In the genomic region with DNA sequence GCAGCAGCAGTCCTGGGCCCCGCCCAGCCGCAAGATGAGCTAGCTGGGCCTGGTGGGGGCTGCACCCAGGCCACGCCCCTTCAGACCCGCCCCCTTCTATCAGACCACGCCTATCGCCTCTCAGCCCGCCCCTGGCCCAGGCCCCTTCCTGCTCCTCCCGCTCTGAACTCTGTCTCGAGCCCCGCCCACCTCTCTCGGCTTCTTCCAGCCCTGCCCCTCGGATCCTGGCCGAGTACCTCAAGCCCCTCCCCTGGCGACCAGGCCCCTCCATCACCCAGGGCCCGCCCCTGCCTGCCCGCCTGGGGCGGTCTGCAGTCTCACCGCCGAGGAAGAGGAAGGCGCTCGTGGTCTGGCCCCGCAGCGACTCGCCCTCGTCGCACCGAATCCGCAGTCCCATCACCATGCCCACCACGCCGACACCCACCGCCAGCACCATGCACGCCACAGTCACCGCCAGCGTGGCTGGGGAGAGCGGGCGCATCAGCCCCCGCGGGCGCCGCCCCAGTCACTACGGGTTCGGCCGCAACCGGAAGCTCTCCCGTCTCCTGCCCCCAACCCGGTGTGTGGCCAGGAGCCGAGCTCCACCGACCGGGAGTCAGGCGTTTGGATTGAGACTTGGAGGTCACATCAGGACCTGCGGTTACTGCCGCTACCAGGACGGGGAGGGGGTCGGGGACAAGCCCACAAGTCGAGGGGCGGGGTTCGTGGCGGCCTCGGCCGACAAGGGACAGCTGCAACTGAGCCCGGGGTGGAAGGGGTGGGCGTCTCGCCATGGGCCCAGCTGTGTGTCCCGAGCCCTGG, we compare ENCODE assay signal across 8 cellular contexts. TPM values are rescaled to one million over a fixed set of nuclear protein-coding genes. Genes with fewer than 3 reads are reported as not detected.
DNase-seq lines count a peak whose midpoint lies in the region; ATAC-seq and TF ChIP-seq lines count a peak whose summit lies in the region.

No MANE protein-coding gene starts in this region.

- peaks cover 57% of the 10 kb centered on the region for H3K36me3 Mint-ChIP-seq in Calu3 (ENCODE audit: insufficient read depth, unreplicated experiment)
- H3K36me3 Mint-ChIP-seq in activated naive CD4-positive, alpha-beta T cell treated with anti-CD3 and anti-CD28 coated beads, Interleukin-2, amount 10 ng/mL, durations not matched to agents 7 days and 5 days = peaks cover 8% of the 10 kb centered on the region

- H3K27ac Mint-ChIP-seq in Calu3 (ENCODE audit: unreplicated experiment) = peak overlapping the region; percentile 93
- peak overlapping the region; percentile 91 for H3K27ac Mint-ChIP-seq in activated naive CD4-positive, alpha-beta T cell treated with anti-CD3 and anti-CD28 coated beads, Interleukin-2, amount 10 ng/mL, durations not matched to agents 7 days and 5 days

- TSS peak; percentile 79 for BruUV-seq in Calu3 (replicated peaks; lab: Mats Ljungman, UMichigan)

- no peaks in the 10 kb centered on the region for H3K36me3 ChIP-seq in HUES6 (ENCODE audit: control insufficient read depth, insufficient read depth, low read length)
- H3K36me3 ChIP-seq in gastroesophageal sphincter = no peaks in the 10 kb centered on the region

- peaks cover 32% of the 10 kb centered on the region for H3K27me3 Mint-ChIP-seq in Calu3 (ENCODE audit: unreplicated experiment)
- H3K27me3 Mint-ChIP-seq in activated naive CD4-positive, alpha-beta T cell treated with anti-CD3 and anti-CD28 coated beads, Interleukin-2, amount 10 ng/mL, durations not matched to agents 7 days and 5 days = peaks cover 3% of the 10 kb centered on the region

- H3K4me1 ChIP-seq in HUES6 (ENCODE audit: control insufficient read depth, insufficient read depth, low read length) = peaks cover 29% of the 10 kb centered on the region
- peaks cover 0 to 39% (median 18%) of the 10 kb centered on the region in 3 donors for H3K4me1 ChIP-seq in gastroesophageal sphincter

- TF ChIP-seq CTCF in Calu3 (IDR thresholded peaks at IDR 0.05; ENCODE audit: unreplicated experiment) (no peak), gastroesophageal sphincter (IDR thresholded peaks at IDR 0.05) (peak in 3 of 4 experiments; percentile 14 to 29 (median 27))

- peaks cover 20% of the 10 kb centered on the region for H3K4me1 Mint-ChIP-seq in Calu3 (ENCODE audit: low read depth, unreplicated experiment)
- peaks cover 74% of the 10 kb centered on the region for H3K4me1 Mint-ChIP-seq in activated naive CD4-positive, alpha-beta T cell treated with anti-CD3 and anti-CD28 coated beads, Interleukin-2, amount 10 ng/mL, durations not matched to agents 7 days and 5 days

- ATAC-seq in GM21423 (IDR thresholded peaks at IDR 0.05; ENCODE audit: unreplicated experiment) (peak; percentile 66), gastroesophageal sphincter (peak; percentile 91)

- intact Hi-C loops in Calu3 (cut with micrococcal nuclease; ENCODE audit: unreplicated experiment) = loop anchor here (2.0 kb wide), 1 partner anchor 29 kb away; no protein-coding TSS in a partner anchor

- H3K9me3 Mint-ChIP-seq in Calu3 (ENCODE audit: low read depth, unreplicated experiment) = no peaks in the 10 kb centered on the region
- H3K9me3 Mint-ChIP-seq in activated naive CD4-positive, alpha-beta T cell treated with anti-CD3 and anti-CD28 coated beads, Interleukin-2, amount 10 ng/mL, durations not matched to agents 7 days and 5 days = no peaks in the 10 kb centered on the region

- H3K27ac ChIP-seq in HUES6 (ENCODE audit: low read depth, low read length) (peak overlapping the region; percentile 78), gastroesophageal sphincter (peak overlapping the region; percentile 92 to 98 (median 98))

- H3K27me3 ChIP-seq in HUES6 (ENCODE audit: control insufficient read depth, insufficient read depth, low read length) (0 out of 2 replicates have a peak, but pooled peaks cover 3% of the 10 kb centered on the region), gastroesophageal sphincter (no peaks in the 10 kb centered on the region)

- in situ Hi-C loops in SK-MEL-5 (cut with HindIII; ENCODE audit: low pct_unique_long_range_greater_than_20kb, low sequenced_read_pairs) = no loop called here

- no CpG with 5 or more reads among the region's 64 CpGs for WGBS in gastroesophageal sphincter (ENCODE audit: low coverage in 1 of 2), 2 donors

- peak overlapping the region; percentile 84 for H3K9ac ChIP-seq in HUES6 (ENCODE audit: low read length)

- peak overlapping the region; percentile 80 for H3K4me3 Mint-ChIP-seq in Calu3 (ENCODE audit: low read depth, unreplicated experiment)
- peak overlapping the region; percentile 97 for H3K4me3 Mint-ChIP-seq in activated naive CD4-positive, alpha-beta T cell treated with anti-CD3 and anti-CD28 coated beads, Interleukin-2, amount 10 ng/mL, durations not matched to agents 7 days and 5 days

- H3K4me3 ChIP-seq in HUES6 (ENCODE audit: low read depth, low read length) = peak overlapping the region; percentile 81
- peak overlapping the region; percentile 74 to 80 for H3K4me3 ChIP-seq in gastroesophageal sphincter

- CTCF ChIA-PET in Calu3 (lab: Charles Lee) = interaction anchor here (0.6 to 1.7 kb wide), 7 partner anchors 8 to 639 kb away, joined by 3 to 17 read pairs (median 3); a partner anchor contains a TSS
- CTCF ChIA-PET in activated naive CD4-positive, alpha-beta T cell treated with anti-CD3 and anti-CD28 coated beads, Interleukin-2, amount 10 ng/mL, durations not matched to agents 7 days and 5 days (lab: Charles Lee) = interaction anchor here (1.0 to 1.6 kb wide), 3 partner anchors 26 to 29 kb away, joined by 4 read pairs; no protein-coding TSS in a partner anchor

- no peaks in the 10 kb centered on the region for H3K9me3 ChIP-seq in HUES6 (ENCODE audit: control insufficient read depth, insufficient read depth, low read depth, low read length)
- no peaks in the 10 kb centered on the region for H3K9me3 ChIP-seq in gastroesophageal sphincter

- peak in 1 of 2 donors; percentile 4 for TF ChIP-seq POLR2A in gastroesophageal sphincter (IDR thresholded peaks at IDR 0.05)

- TF ChIP-seq EP300 in gastroesophageal sphincter (IDR thresholded peaks at IDR 0.05) = no peak

- DNase-seq in Calu3 (peak; percentile 100), SK-MEL-5 (ENCODE audit: low read depth, low spot score) (peak; percentile 97), non-pigmented ciliary epithelial cell (ENCODE audit: low read depth) (peak; percentile 92), superior temporal gyrus (ENCODE audit: extremely low spot score) (peak; percentile 95)
- DNase-seq in activated naive CD4-positive, alpha-beta T cell treated with anti-CD3 and anti-CD28 coated beads, Interleukin-2, amount 10 ng/mL, durations not matched to agents 7 days and 5 days = peak; percentile 98

RNA-seq across cellular contexts. Expression of a gene that starts 1.0 kb away (rescaled TPM):
- total RNA-seq in Calu3 (2022) (1.1 and 1.2 TPM in 2 replicates), gastroesophageal sphincter (not detected)
- not detected in 2 replicates for total RNA-seq in SK-MEL-5 (2014; rRNA removed; shearing (Covaris generic))
- polyA plus RNA-seq in SK-MEL-5 (2015; cell fraction: cytosol; rRNA removed) = not detected in 2 replicates
- not detected in 2 replicates for polyA plus RNA-seq in SK-MEL-5 (2015; cell fraction: nucleus; rRNA removed)

RNA-seq across cellular contexts. Expression of a gene that starts 1.6 kb away (rescaled TPM):
- total RNA-seq in Calu3 (2022) = 203 and 213 TPM in 2 replicates
- 127 and 138 TPM in 2 replicates for total RNA-seq in SK-MEL-5 (2014; rRNA removed; shearing (Covaris generic))
- 111 and 161 TPM in 2 replicates for polyA plus RNA-seq in SK-MEL-5 (2015; cell fraction: cytosol; rRNA removed)
- 32.0 and 49.9 TPM in 2 replicates for polyA plus RNA-seq in SK-MEL-5 (2015; cell fraction: nucleus; rRNA removed)
- total RNA-seq in gastroesophageal sphincter = 100 to 1,000 TPM in 2 of 4 donors, 10 to 100 TPM in 2; 96.2 to 136 (median 103) TPM

RNA-seq across cellular contexts. Expression of a gene that starts 4.7 kb away (rescaled TPM):
- total RNA-seq in Calu3 (2022) (not detected in 2 replicates), gastroesophageal sphincter (1 to 10 TPM in 1 of 4 donors, under 1 TPM in 2, not detected in 1; 0.58 to 2.0 (median 0.67) TPM)
- total RNA-seq in SK-MEL-5 (2014; rRNA removed; shearing (Covaris generic)) = not detected in 2 replicates
- not detected in 2 replicates for polyA plus RNA-seq in SK-MEL-5 (2015; cell fraction: cytosol; rRNA removed)
- not detected in 2 replicates for polyA plus RNA-seq in SK-MEL-5 (2015; cell fraction: nucleus; rRNA removed)

RNA-seq across cellular contexts. Expression of a gene that starts 20.0 kb away (rescaled TPM):
- total RNA-seq in Calu3 (2022) (not detected in 2 replicates), gastroesophageal sphincter (not detected)
- not detected in 2 replicates for total RNA-seq in SK-MEL-5 (2014; rRNA removed; shearing (Covaris generic))
- polyA plus RNA-seq in SK-MEL-5 (2015; cell fraction: cytosol; rRNA removed) = not detected in 2 replicates
- not detected in 2 replicates for polyA plus RNA-seq in SK-MEL-5 (2015; cell fraction: nucleus; rRNA removed)

RNA-seq across cellular contexts. Expression of a gene that starts 22.6 kb away (rescaled TPM):
- total RNA-seq in Calu3 (2022) (not detected in 2 replicates), gastroesophageal sphincter (not detected)
- not detected in 2 replicates for total RNA-seq in SK-MEL-5 (2014; rRNA removed; shearing (Covaris generic))
- polyA plus RNA-seq in SK-MEL-5 (2015; cell fraction: cytosol; rRNA removed) = not detected in 2 replicates
- not detected in 2 replicates for polyA plus RNA-seq in SK-MEL-5 (2015; cell fraction: nucleus; rRNA removed)

Comparison
In these comparisons a context has a peak if more than half of its experiments do, and no peak if none do; other contexts are left out.
1. Peak in every context shown above with its lines: DNase-seq, ATAC-seq, H3K4me3 ChIP-seq and H3K27ac ChIP-seq.